In genomic region chr14:24147761-24148428, GRCh38 we compare ENCODE assay signal across 1 cellular context.
TF ChIP-seq lines count a peak whose summit lies in the region.

No MANE protein-coding gene starts in this region.

TF ChIP-seq in K562, 482 proteins besides CTCF, POLR2A, EP300 and RAD21:
- peak; percentile 19; the same call in 1 of the 2 replicates for TF ChIP-seq NFIC (IDR thresholded peaks at IDR 0.05)
- TF ChIP-seq EGR1 (conservative IDR thresholded peaks at IDR 0.05) = no peak
- TF ChIP-seq SIX5 (IDR thresholded peaks at IDR 0.05; ENCODE audit: borderline replicate concordance in 1 of 2, insufficient read depth in 1 of 2, low read depth in 1 of 2, low read length in 2 of 2) = no peak
- no peak for TF ChIP-seq ETS2 (tag; IDR thresholded peaks at IDR 0.05; ENCODE audit: borderline replicate concordance, poor library complexity, severe bottlenecking)
- no peak for TF ChIP-seq GTF2E2 (tag; IDR thresholded peaks at IDR 0.05)
- TF ChIP-seq BMI1 (IDR thresholded peaks at IDR 0.05; ENCODE audit: low read length) = no peak
- no peak for TF ChIP-seq AFF1 (IDR thresholded peaks at IDR 0.05; ENCODE audit: low read depth in 1 of 2, partially characterized antibody in 2 of 2)
- 0 out of 2 replicates have a peak, but pooled peaks have one; percentile 40 for TF ChIP-seq NKRF (IDR thresholded peaks at IDR 0.05; ENCODE audit: borderline replicate concordance)
- TF ChIP-seq UBTF (IDR thresholded peaks at IDR 0.05; ENCODE audit: borderline replicate concordance in 1 of 2, low read depth in 2 of 2, low read length in 2 of 2) = 0 out of 4 replicates have a peak, but pooled peaks of 1 of the 2 experiments have one; percentile 48
- TF ChIP-seq KDM4B (IDR thresholded peaks at IDR 0.05; ENCODE audit: borderline replicate concordance in 2 of 2, low read depth in 1 of 2) = no peak
- 0 out of 2 replicates have a peak, but pooled peaks have one; percentile 17 for TF ChIP-seq ARID4B (CRISPR knock-in tag; IDR thresholded peaks at IDR 0.05)
